ENCODE assay signal across 1 cellular context in genomic region chr14:75335588-75335987, GRCh38.
TF ChIP-seq lines count a peak whose summit lies in the region.

No MANE protein-coding gene starts in this region.

TF ChIP-seq in SK-N-SH, 30 proteins besides CTCF, POLR2A, EP300 and RAD21 (continued from another document):
- no peak for TF ChIP-seq NFIC (IDR thresholded peaks at IDR 0.05; ENCODE audit: borderline replicate concordance)
- no peak for TF ChIP-seq YY1 (IDR thresholded peaks at IDR 0.05; ENCODE audit: low read depth)
- no peak for TF ChIP-seq SIN3A (IDR thresholded peaks at IDR 0.05; ENCODE audit: borderline replicate concordance, low read depth, low read length)
- TF ChIP-seq SMC3 (IDR thresholded peaks at IDR 0.05; ENCODE audit: low read depth, low read length): no peak
- no peak for TF ChIP-seq ELF1 (IDR thresholded peaks at IDR 0.05)
- no peak for TF ChIP-seq TCF12 (IDR thresholded peaks at IDR 0.05)
- TF ChIP-seq FOXJ3 (CRISPR knock-in tag; IDR thresholded peaks at IDR 0.05): no peak
